ENCODE assay signal across 27 cellular contexts in the genomic region with DNA sequence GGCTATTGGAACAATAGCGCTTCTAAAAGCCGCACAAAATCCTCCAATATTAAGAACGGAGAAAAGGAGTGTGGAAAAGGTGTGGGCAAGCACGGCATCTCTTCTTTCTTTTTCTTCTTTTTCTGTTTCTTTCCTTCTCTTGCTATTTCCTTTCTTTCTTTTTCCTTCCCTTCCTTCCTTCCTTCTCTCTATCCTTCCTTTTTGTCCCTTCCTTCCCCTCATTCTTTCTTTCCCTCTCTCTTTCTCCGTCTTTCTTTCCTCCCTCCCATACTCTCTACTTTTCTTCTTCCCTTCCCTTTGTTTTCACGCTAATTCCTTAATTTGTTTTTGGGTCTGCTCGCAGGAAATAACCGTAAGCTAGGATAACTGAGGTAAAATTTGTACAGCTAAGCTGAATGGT.
"Had no signal": no experiment of that assay in that cellular context is flagged by ENCODE, and none has a peak within 500 bp of the region (broad histone marks: within the 10 kb centered on the region; RNA-seq: fewer than 3 reads in every experiment).

No MANE protein-coding gene starts in this region.

- H3K4me1 ChIP-seq: colonic mucosa, esophagus squamous epithelium, gastrocnemius medialis, heart right ventricle, left lung, lower lobe of right lung had no signal

- H3K27me3 ChIP-seq: colonic mucosa, esophagus squamous epithelium, gastrocnemius medialis, heart right ventricle, left lung had no signal

- DNase-seq: colonic mucosa; cortex of kidney; effector CD8-positive, alpha-beta T cell; effector memory CD8-positive, alpha-beta T cell; endodermal cell; erythroblast; esophagus squamous epithelium; foreskin fibroblast; foreskin melanocyte; gastrocnemius medialis; glutamatergic neuron; head of caudate nucleus; heart right ventricle; hippocampal formation; left cardiac atrium; left lung; left ventricle myocardium superior; lower lobe of right lung; mesenchymal stem cell; mucosa of descending colon had no signal

- H3K36me3 ChIP-seq: colonic mucosa, esophagus squamous epithelium, gastrocnemius medialis, heart right ventricle, left lung, lower lobe of right lung had no signal

- H3K9me3 ChIP-seq: colonic mucosa, esophagus squamous epithelium, gastrocnemius medialis, lower lobe of right lung had no signal

- H3K27ac Mint-ChIP-seq: dendritic cell treated with granulocyte-macrophage colony-stimulating factor and Interleukin-4, amounts not matched to agents 40 ng/mL and 50 ng/mL, for 4 days; effector memory CD8-positive, alpha-beta T cell; endodermal cell; mesothelial cell of epicardium had no signal

- ATAC-seq: effector memory CD8-positive, alpha-beta T cell; esophagus mucosa; gastrocnemius medialis; heart right ventricle; left cardiac atrium; left lung; left ventricle myocardium superior; lower lobe of right lung; mucosa of descending colon had no signal

- H3K4me1 Mint-ChIP-seq: mesothelial cell of epicardium had no signal

- FAIRE-seq: endometrium, islet of Langerhans, keratinocyte had no signal

- H3K27ac ChIP-seq: colonic mucosa, epithelial cell of prostate, esophagus squamous epithelium, gastrocnemius medialis, heart right ventricle, left lung, lower lobe of right lung had no signal

- H3K27me3 Mint-ChIP-seq: dendritic cell treated with granulocyte-macrophage colony-stimulating factor and Interleukin-4, amounts not matched to agents 40 ng/mL and 50 ng/mL, for 4 days; effector memory CD8-positive, alpha-beta T cell had no signal

- H3K9me3 Mint-ChIP-seq: effector memory CD8-positive, alpha-beta T cell had no signal

- H3K4me3 ChIP-seq: colonic mucosa, esophagus squamous epithelium, gastrocnemius medialis, heart right ventricle, left lung, lower lobe of right lung, mucosa of descending colon had no signal

- H3K4me3 Mint-ChIP-seq: dendritic cell treated with granulocyte-macrophage colony-stimulating factor and Interleukin-4, amounts not matched to agents 40 ng/mL and 50 ng/mL, for 4 days; effector memory CD8-positive, alpha-beta T cell; endodermal cell; mesothelial cell of epicardium had no signal
